ENCODE assay signal across 25 cellular contexts in the genomic region with DNA sequence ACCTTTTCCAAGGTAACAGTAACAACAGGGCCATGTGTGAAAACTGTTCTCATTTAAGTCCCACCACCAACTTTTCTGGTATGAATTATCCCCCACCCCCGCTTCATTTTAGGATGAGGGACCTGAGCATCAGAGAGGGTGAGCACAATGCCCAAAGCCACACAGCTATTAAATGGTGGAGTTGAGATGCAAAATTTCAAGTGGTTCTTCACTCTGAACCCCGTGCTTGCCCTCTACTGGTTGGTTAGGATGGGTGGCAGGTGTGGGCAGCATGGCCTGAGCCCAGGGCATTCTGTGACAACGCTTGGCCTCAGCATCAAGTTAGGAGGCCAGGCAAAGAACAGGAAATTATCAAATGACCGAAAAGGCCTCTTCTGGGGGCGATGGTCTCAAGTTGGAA. TPM values are rescaled to one million over a fixed set of nuclear protein-coding genes. Genes with fewer than 3 reads are reported as not detected.
DNase-seq lines count a peak whose midpoint lies in the region; ATAC-seq, FAIRE-seq and TF ChIP-seq lines count a peak whose summit lies in the region.
"Had no signal": no experiment of that assay in that cellular context is flagged by ENCODE, and none has a peak within 500 bp of the region (broad histone marks: within the 10 kb centered on the region; RNA-seq: fewer than 3 reads in every experiment).

No MANE protein-coding gene starts in this region.

- H3K9me3 ChIP-seq in Loucy (ENCODE audit: insufficient read depth, low read depth, low read length) (no peaks in the 10 kb centered on the region), K562 (replicated peaks; ENCODE audit: control insufficient read depth, insufficient read depth, low read depth, low read length) (no peaks in the 10 kb centered on the region), HepG2 (ENCODE audit: low read length) (no peaks in the 10 kb centered on the region)
- H3K9me3 ChIP-seq: Caco-2, heart right ventricle, SJSA1, vagina had no signal

- FAIRE-seq in K562 (lab: Jason Lieb, UNC) = no peak
- FAIRE-seq in HepG2 (lab: Jason Lieb, UNC) = no peak

- H4K20me1 ChIP-seq in Loucy (ENCODE audit: insufficient read depth, low read length, poor library complexity, severe bottlenecking) (no peaks in the 10 kb centered on the region), K562 (replicated peaks; ENCODE audit: control insufficient read depth, insufficient read depth, low read length) (no peaks in the 10 kb centered on the region; the same call in 1 of the 2 replicates), HepG2 (ENCODE audit: insufficient read depth, low read length) (no peaks in the 10 kb centered on the region)

- TF ChIP-seq RAD21 in K562 (CRISPR knock-in tag; conservative IDR thresholded peaks at IDR 0.05 in 1 of 2, IDR thresholded peaks at IDR 0.05 in 1 of 2) = no peak
- TF ChIP-seq RAD21 in HepG2 (CRISPR knock-in tag; IDR thresholded peaks at IDR 0.05) = no peak

- POLR2A ChIA-PET in K562 (lab: Yijun Ruan, JAX) (no interaction called here), HepG2 (lab: Yijun Ruan, JAX) (no interaction called here)

- CTCF ChIA-PET in K562 (lab: Yijun Ruan, JAX; ENCODE audit: low intra/inter-chr PET ratio) = no interaction called here
- CTCF ChIA-PET in HepG2 (lab: Yijun Ruan, JAX; ENCODE audit: low intra/inter-chr PET ratio, low total read pairs) = no interaction called here

- no peak overlapping the region for H3K4me2 ChIP-seq in Loucy (ENCODE audit: low read depth, low read length, poor library complexity, severe bottlenecking)
- H3K4me2 ChIP-seq in K562 (ENCODE audit: insufficient read depth, low read length) = no peak overlapping the region
- no peak overlapping the region for H3K4me2 ChIP-seq in HepG2 (ENCODE audit: low read depth, low read length)

- WGBS in K562 (ENCODE audit: insufficient coverage, low coverage, missing lambda C conversion rate) = 23% methylated on average over 5 of the region's 5 CpGs
- WGBS in HepG2 (ENCODE audit: low lambda C conversion rate) = 62% methylated on average over 5 of the region's 5 CpGs

- ATAC-seq in K562 (peak; percentile 25; the same call in 1 of the 3 replicates), HepG2 (peak; percentile 64), HG02938 (IDR thresholded peaks at IDR 0.05; ENCODE audit: unreplicated experiment) (no peak)
- ATAC-seq: activated CD8-positive, alpha-beta memory T cell treated with anti-CD3 and anti-CD28 coated beads, Interleukin-2, amount 10 ng/mL, durations not matched to agents 7 days and 5 days; activated T-helper 17 cell treated with anti-CD3 and anti-CD28 coated beads, Interleukin-2, amount 50 U/mL, for 72 hours; heart right ventricle; natural killer cell had no signal

- H3K9me2 ChIP-seq in Loucy (replicated peaks; ENCODE audit: low read depth, low read length) = no peaks in the 10 kb centered on the region

- no TSS peak for BruUV-seq in K562 (replicated peaks; lab: Mats Ljungman, UMichigan)
- no TSS peak for BruUV-seq in HepG2 (replicated peaks; lab: Mats Ljungman, UMichigan)

- no peak overlapping the region for H2AFZ ChIP-seq in Loucy (ENCODE audit: low read length)
- no peak overlapping the region for H2AFZ ChIP-seq in K562 (ENCODE audit: low read depth, low read length)
- H2AFZ ChIP-seq in HepG2 (ENCODE audit: low read length) = no peak overlapping the region

- H3K27me3 ChIP-seq in GM06990 (replicated peaks; ENCODE audit: control insufficient read depth, insufficient read depth, low read length) (no peaks in the 10 kb centered on the region), Loucy (ENCODE audit: insufficient read depth, low read length, poor library complexity, severe bottlenecking) (no peaks in the 10 kb centered on the region), K562 (ENCODE audit: control insufficient read depth in 2 of 2, insufficient read depth in 2 of 2, low read length in 2 of 2) (peaks cover 0 to 5% of the 10 kb centered on the region in 2 experiments; a peak in 2 of 5 replicates), HepG2 (ENCODE audit: control insufficient read depth in 1 of 2, insufficient read depth in 2 of 2, low read length in 2 of 2) (0 out of 5 replicates have a peak, but pooled peaks cover 0 to 4% of the 10 kb centered on the region in 2 experiments)
- H3K27me3 ChIP-seq: heart right ventricle, SJSA1, vagina had no signal

- H3K4me1 ChIP-seq in Loucy (ENCODE audit: insufficient read depth, low read length, poor library complexity, severe bottlenecking) (peaks cover 5% of the 10 kb centered on the region), K562 (replicated peaks in 1 of 2; ENCODE audit: control insufficient read depth in 2 of 2, insufficient read depth in 2 of 2, low read length in 2 of 2) (peaks cover 0 to 9% of the 10 kb centered on the region in 2 experiments; a peak in 2 of 5 replicates), HepG2 (ENCODE audit: insufficient read depth, low read length) (no peaks in the 10 kb centered on the region)
- H3K4me1 ChIP-seq: Caco-2, heart right ventricle, SJSA1, vagina had no signal

- no peaks in the 10 kb centered on the region for H3F3A ChIP-seq in Loucy (ENCODE audit: low read depth)

- TF ChIP-seq POLR2A in K562 (conservative IDR thresholded peaks at IDR 0.05) (no peak), HepG2 (IDR thresholded peaks at IDR 0.05; ENCODE audit: insufficient read depth in 1 of 2, low read depth in 2 of 2, low read length in 2 of 2) (no peak)

- peak; percentile 22 for TF ChIP-seq CTCF in GM06990 (IDR thresholded peaks at IDR 0.05; ENCODE audit: insufficient read depth, low read length, poor library complexity, severe bottlenecking)
- peak; percentile 30 for TF ChIP-seq CTCF in Loucy (conservative IDR thresholded peaks at IDR 0.05; ENCODE audit: low read length)
- 0 out of 6 replicates have a peak, but pooled peaks of 2 of the 3 experiments have one; percentile 1 to 16 for TF ChIP-seq CTCF in K562 (IDR thresholded peaks at IDR 0.05 in 2 of 3, conservative IDR thresholded peaks at IDR 0.05 in 1 of 3; ENCODE audit: insufficient read depth in 2 of 3, low read depth in 1 of 3, low read length in 3 of 3)
- TF ChIP-seq CTCF in HepG2 (CRISPR knock-in tag; IDR thresholded peaks at IDR 0.05) = peak; percentile 22; the same call in 1 of the 2 replicates
- no peak for TF ChIP-seq CTCF in chondrocyte (IDR thresholded peaks at IDR 0.05)

- H3K4me1 Mint-ChIP-seq in chondrocyte (ENCODE audit: low read depth) = no peaks in the 10 kb centered on the region
- H3K4me1 Mint-ChIP-seq: natural killer cell had no signal

- no peak overlapping the region for H3K27ac ChIP-seq in K562 (ENCODE audit: extremely low read depth, low read depth, low read length)
- no peak overlapping the region for H3K27ac ChIP-seq in HepG2 (ENCODE audit: extremely low read length, insufficient read depth, low read length)
- H3K27ac ChIP-seq: heart right ventricle, SJSA1, skin epidermis, vagina had no signal

- no peaks in the 10 kb centered on the region for H3K36me3 Mint-ChIP-seq in chondrocyte (ENCODE audit: low read depth)
- H3K36me3 Mint-ChIP-seq: natural killer cell had no signal

- in situ Hi-C loops in K562 (cut with MboI) = no loop called here
- in situ Hi-C loops in HepG2 (cut with HindIII; ENCODE audit: extremely low pct_ligation_motif_present, low pct_unique_long_range_greater_than_20kb) = no loop called here

- TF ChIP-seq EP300 in K562 (IDR thresholded peaks at IDR 0.05; ENCODE audit: low read length) = no peak
- TF ChIP-seq EP300 in HepG2 (IDR thresholded peaks at IDR 0.05; ENCODE audit: low read depth in 2 of 2, low read length in 2 of 2) = no peak
- TF ChIP-seq EP300 in HepG2 (CRISPR knock-in tag; IDR thresholded peaks at IDR 0.05; ENCODE audit: borderline replicate concordance) = no peak

- no peaks in the 10 kb centered on the region for H3K36me3 ChIP-seq in GM06990 (ENCODE audit: control insufficient read depth, insufficient read depth, low read length)
- H3K36me3 ChIP-seq in Loucy (ENCODE audit: insufficient read depth, low read length) = no peaks in the 10 kb centered on the region
- H3K36me3 ChIP-seq in K562 (ENCODE audit: control insufficient read depth, insufficient read depth, low read length) = no peaks in the 10 kb centered on the region
- H3K36me3 ChIP-seq in HepG2 (replicated peaks in 1 of 2; ENCODE audit: control insufficient read depth in 1 of 2, insufficient read depth in 2 of 2, low read length in 2 of 2) = no peaks in the 10 kb centered on the region
- H3K36me3 ChIP-seq: heart right ventricle, SJSA1, vagina had no signal

- H3K27ac Mint-ChIP-seq in chondrocyte (ENCODE audit: unreplicated experiment) = no peak overlapping the region
- H3K27ac Mint-ChIP-seq: activated CD8-positive, alpha-beta memory T cell treated with anti-CD3 and anti-CD28 coated beads, Interleukin-2, amount 10 ng/mL, durations not matched to agents 7 days and 5 days; activated T-helper 17 cell treated with anti-CD3 and anti-CD28 coated beads, Interleukin-2, amount 50 U/mL, for 72 hours; natural killer cell had no signal

- H3K27me3 Mint-ChIP-seq in chondrocyte (ENCODE audit: low read depth) = peaks cover 4% of the 10 kb centered on the region

- intact Hi-C loops in K562 (cut with micrococcal nuclease) = no loop called here
- intact Hi-C loops in HepG2 (cut with micrococcal nuclease; ENCODE audit: unreplicated experiment) = no loop called here

- DNase-seq in GM06990 (ENCODE audit: extremely low read depth, insufficient read length) (no peak), K562 (ENCODE audit: extremely low read depth in 1 of 4, low spot score in 3 of 4) (no peak), HepG2 (ENCODE audit: low spot score) (no peak), chondrocyte (ENCODE audit: low spot score) (no peak)
- DNase-seq in NK-92 treated with Interleukin-12 subunit alpha and Interleukin-12 subunit beta, amount 100 ng/mL, for 24 hours (lab: John Stamatoyannopoulos, UW) = no peak
- DNase-seq: activated CD4-positive, alpha-beta T cell treated with anti-CD3 and anti-CD28 coated beads for 1 hour; activated CD8-positive, alpha-beta memory T cell treated with anti-CD3 and anti-CD28 coated beads, Interleukin-2, amount 10 ng/mL, durations not matched to agents 7 days and 5 days; AML-193; Caco-2; effector CD4-positive, alpha-beta T cell; GF-D8; heart right ventricle; islet precursor cell; MM.1S; natural killer cell; NCI-H2029; NCI-H510A; OCI-M1; stimulated activated CD4-positive, alpha-beta T cell treated with anti-CD3 and anti-CD28 coated beads, Interleukin-4, amount 100 ng/mL, for 1 hour had no signal

- H3K9me3 Mint-ChIP-seq in chondrocyte (ENCODE audit: low read depth) = peaks cover 17% of the 10 kb centered on the region
- H3K9me3 Mint-ChIP-seq: activated T-helper 17 cell treated with anti-CD3 and anti-CD28 coated beads, Interleukin-2, amount 50 U/mL, for 72 hours; natural killer cell had no signal

- H3K9ac ChIP-seq in Loucy (ENCODE audit: low read depth, low read length, poor library complexity, severe bottlenecking) (no peak overlapping the region), K562 (ENCODE audit: insufficient read depth in 1 of 2, low read depth in 2 of 2, low read length in 2 of 2) (no peak overlapping the region), HepG2 (ENCODE audit: insufficient read depth, low read depth, low read length) (no peak overlapping the region)

- no peak overlapping the region for H3K4me3 Mint-ChIP-seq in chondrocyte (ENCODE audit: unreplicated experiment)
- H3K4me3 Mint-ChIP-seq: activated CD8-positive, alpha-beta memory T cell treated with anti-CD3 and anti-CD28 coated beads, Interleukin-2, amount 10 ng/mL, durations not matched to agents 7 days and 5 days; activated T-helper 17 cell treated with anti-CD3 and anti-CD28 coated beads, Interleukin-2, amount 50 U/mL, for 72 hours; natural killer cell had no signal

- H3K79me2 ChIP-seq in Loucy (ENCODE audit: insufficient read depth, low read length) (no peaks in the 10 kb centered on the region), K562 (ENCODE audit: control insufficient read depth, insufficient read depth, low read length) (no peaks in the 10 kb centered on the region), HepG2 (ENCODE audit: insufficient read depth, low read length) (no peaks in the 10 kb centered on the region)

- H3K4me3 ChIP-seq in GM06990 (replicated peaks; ENCODE audit: low read depth, low read length) (no peak overlapping the region), Loucy (ENCODE audit: low read length, poor library complexity, severe bottlenecking) (no peak overlapping the region), K562 (no peak overlapping the region), HepG2 (replicated peaks in 1 of 3; ENCODE audit: insufficient read depth in 1 of 3, low read depth in 2 of 3, low read length in 3 of 3) (no peak overlapping the region)
- H3K4me3 ChIP-seq: heart right ventricle, SJSA1, skin epidermis, vagina had no signal

- no peaks in the 10 kb centered on the region for H3K9me1 ChIP-seq in K562 (ENCODE audit: control insufficient read depth, insufficient read depth, low read length)

RNA-seq across cellular contexts. Expression of a gene that starts 33.5 kb away (rescaled TPM):
- 38.5 and 51.6 TPM in 2 replicates for total RNA-seq in K562 (2011; cell fraction: chromatin; rRNA removed; ENCODE audit: low replicate concordance)
- total RNA-seq in K562 (2011; cell fraction: nucleolus; rRNA removed) = 29.0 and 36.8 TPM in 2 replicates
- 51.3 and 93.1 TPM in 2 replicates for total RNA-seq in K562 (2011; cell fraction: nucleoplasm; rRNA removed)
- total RNA-seq in K562 (2014; rRNA removed) = 13.5 and 15.5 TPM in 2 replicates
- total RNA-seq in K562 (2014; rRNA removed; fragmentation: Illumina TruSeq; extraction: Trizol) = 34.6 and 41.9 TPM in 2 replicates
- 68.0 and 77.0 TPM in 2 replicates for total RNA-seq in K562 (2015; rRNA removed; fragmentation: Illumina TruSeq; extraction: Trizol)
- total RNA-seq in K562 (2021) = 82.4 and 93.8 TPM in 2 replicates
- 42.4 and 50.5 TPM in 2 replicates for polyA plus RNA-seq in K562 (2011; rRNA removed)
- polyA plus RNA-seq in K562 (2011; cell fraction: cytosol; rRNA removed) = 15.6 and 24.7 TPM in 2 replicates
- polyA plus RNA-seq in K562 (2011; cell fraction: nucleus; rRNA removed) = 36.3 and 45.5 TPM in 2 replicates
- polyA plus RNA-seq in K562 (2012) = 30.2 and 53.6 TPM in 2 replicates
- 23.0 and 28.4 TPM in 2 replicates for polyA plus RNA-seq in K562 (2014; fragmentation: Illumina TruSeq; extraction: Trizol)
- 10 to 100 TPM; 76.5 to 79.2 TPM for polyA plus RNA-seq in K562 (2014; fragmentation: Nextera tagmentation; extraction: Ambion mirVana)
- polyA plus RNA-seq in K562 (2014; rRNA removed) = 35.1 and 43.4 TPM in 2 replicates
- 24.6 and 28.1 TPM in 2 replicates for polyA minus RNA-seq in K562 (2011; rRNA and poly(A)+ RNA removed)
- polyA minus RNA-seq in K562 (2011; cell fraction: cytosol; rRNA and poly(A)+ RNA removed) = 41.8 and 43.2 TPM in 2 replicates
- polyA minus RNA-seq in K562 (2011; cell fraction: nucleus; rRNA and poly(A)+ RNA removed) = 25.3 and 29.1 TPM in 2 replicates
- 65.7 and 96.5 TPM in 2 replicates for total RNA-seq in HepG2 (2016; rRNA removed; fragmentation: Illumina TruSeq; extraction: Trizol)
- total RNA-seq in HepG2 (2016; cell fraction: cytosol; rRNA removed; fragmentation: Illumina TruSeq; extraction: Trizol; ENCODE audit: low read depth) = 21.4 and 22.2 TPM in 2 replicates
- 71.1 and 96.7 TPM in 2 replicates for total RNA-seq in HepG2 (2016; cell fraction: insoluble cytoplasmic fraction; rRNA removed; fragmentation: Illumina TruSeq; extraction: Trizol)
- 29.2 and 38.3 TPM in 2 replicates for total RNA-seq in HepG2 (2016; cell fraction: membrane; rRNA removed; fragmentation: Illumina TruSeq; extraction: Trizol)
- total RNA-seq in HepG2 (2016; cell fraction: nucleus; rRNA removed; fragmentation: Illumina TruSeq; extraction: Trizol) = 32.7 and 37.6 TPM in 2 replicates
- 41.3 and 42.8 TPM in 2 replicates for polyA plus RNA-seq in HepG2 (2011; rRNA removed)
- 10.0 and 12.5 TPM in 2 replicates for polyA plus RNA-seq in HepG2 (2011; cell fraction: cytosol; rRNA removed)
- 11.8 and 17.0 TPM in 2 replicates for polyA plus RNA-seq in HepG2 (2011; cell fraction: nucleus; rRNA removed)
- 52.1 and 53.1 TPM in 2 replicates for polyA plus RNA-seq in HepG2 (2012)
- polyA plus RNA-seq in HepG2 (2016; cell fraction: cytosol; fragmentation: Illumina TruSeq; extraction: Trizol; ENCODE audit: low read depth) = 23.2 and 23.3 TPM in 2 replicates
- 120 and 122 TPM in 2 replicates for polyA plus RNA-seq in HepG2 (2016; cell fraction: insoluble cytoplasmic fraction; fragmentation: Illumina TruSeq; extraction: Trizol; ENCODE audit: low read depth)
- polyA plus RNA-seq in HepG2 (2016; cell fraction: membrane; fragmentation: Illumina TruSeq; extraction: Trizol; ENCODE audit: low read depth) = 29.7 and 44.8 TPM in 2 replicates
- 33.6 and 40.5 TPM in 2 replicates for polyA plus RNA-seq in HepG2 (2016; cell fraction: nucleus; fragmentation: Illumina TruSeq; extraction: Trizol; ENCODE audit: insufficient read depth, low read depth)
- 14.1 and 27.0 TPM in 2 replicates for polyA minus RNA-seq in HepG2 (2011; rRNA and poly(A)+ RNA removed; ENCODE audit: low replicate concordance)
- polyA minus RNA-seq in HepG2 (2011; cell fraction: cytosol; rRNA and poly(A)+ RNA removed) = 42.5 and 48.0 TPM in 2 replicates
- polyA minus RNA-seq in HepG2 (2011; cell fraction: nucleus; rRNA and poly(A)+ RNA removed) = 39.9 and 41.6 TPM in 2 replicates
- total RNA-seq in chondrocyte = 28.9 to 35.1 TPM (median 29.8 TPM) in 3 replicates
